ENCODE assay signal across 15 cellular contexts in the genomic region with DNA sequence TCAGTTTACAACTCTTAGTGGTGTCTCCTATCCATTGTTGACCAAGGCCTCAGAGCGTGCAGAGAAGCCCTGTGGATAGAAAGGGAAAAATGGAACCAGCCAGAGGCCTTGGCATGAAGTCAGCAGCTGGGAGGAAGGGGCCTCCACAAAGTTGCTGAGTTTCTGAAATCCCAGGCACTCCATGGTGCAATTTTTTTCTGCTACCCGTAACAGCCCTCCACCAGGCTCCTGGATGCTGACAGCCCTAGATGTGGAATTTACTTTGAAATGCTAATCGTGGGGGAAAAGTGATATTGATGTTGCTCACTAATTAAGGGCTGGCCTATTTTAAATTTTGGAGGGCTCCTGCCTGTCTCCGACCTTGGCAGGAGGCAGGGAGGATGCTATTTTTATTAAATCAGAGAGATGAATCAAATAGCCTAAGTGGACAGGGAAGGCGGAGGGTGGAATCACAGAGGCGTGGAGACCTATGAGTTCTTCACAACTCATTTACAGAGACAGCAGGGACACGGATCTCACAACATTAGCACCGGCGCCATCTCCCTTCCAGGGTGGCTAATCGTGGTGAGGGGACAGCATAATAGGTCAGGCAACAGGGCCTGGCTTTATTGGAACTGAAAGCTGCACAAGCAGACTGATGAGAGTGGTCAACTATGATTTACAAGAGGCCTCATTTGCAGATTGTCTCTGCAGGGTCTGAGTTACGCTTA.
DNase-seq lines count a peak whose midpoint lies in the region; TF ChIP-seq lines count a peak whose summit lies in the region.
"Had no signal": no experiment of that assay in that cellular context is flagged by ENCODE, and none has a peak within 500 bp of the region (broad histone marks: within the 10 kb centered on the region; RNA-seq: fewer than 3 reads in every experiment).

No MANE protein-coding gene starts in this region.

- H3K27ac ChIP-seq in ectodermal cell (ENCODE audit: insufficient read depth, low read depth, low read length, poor library complexity, severe bottlenecking) (peak overlapping the region; percentile 1), mesodermal cell (ENCODE audit: low read depth, low read length, severe bottlenecking) (peak overlapping the region; percentile 52), adrenal gland (no peak overlapping the region)
- H3K27ac ChIP-seq: BLaER1 treated with 17β-estradiol and CSF1 and Interleukin-3, amounts not matched to agents 10 nM and 100 nM; GM23248 had no signal

- no peaks in the 10 kb centered on the region for H3K9me3 ChIP-seq in ectodermal cell (ENCODE audit: control insufficient read depth, low read length)
- H3K9me3 ChIP-seq in mesodermal cell (ENCODE audit: control insufficient read depth, low read length), result no peaks in the 10 kb centered on the region
- H3K9me3 ChIP-seq in adrenal gland (replicated peaks in 1 of 3), result no peaks in the 10 kb centered on the region
- H3K9me3 ChIP-seq: BLaER1 treated with 17β-estradiol and CSF1 and Interleukin-3, amounts not matched to agents 10 nM and 100 nM had no signal

- no peaks in the 10 kb centered on the region for H3K36me3 Mint-ChIP-seq in type B pancreatic cell

- DNase-seq in NCI-H2227 treated with DMSO at 0.1 percent for 48 hours (lab: John Stamatoyannopoulos, UW), result peak; percentile 27
- no peak for DNase-seq in type B pancreatic cell (ENCODE audit: extremely low spot score, unreplicated experiment)
- DNase-seq in NK-92 treated with Interleukin-12 subunit alpha and Interleukin-12 subunit beta, amount 100 ng/mL, for 24 hours (lab: John Stamatoyannopoulos, UW), result no peak
- no peak for DNase-seq in activated CD4-positive, alpha-beta T cell treated with anti-CD3 and anti-CD28 coated beads for 1 hour
- DNase-seq in adrenal gland, result no peak
- DNase-seq: ACHN; Calu3; CD4-positive, alpha-beta T cell; DMS 273 treated with DMSO at 0.1 percent for 48 hours; GM23248; IMR-90 had no signal

- H3K4me1 Mint-ChIP-seq in type B pancreatic cell (ENCODE audit: unreplicated experiment), result peaks cover 18% of the 10 kb centered on the region

- H3K4me1 ChIP-seq in ectodermal cell (ENCODE audit: control insufficient read depth, insufficient read depth, low read length) (peaks cover 29% of the 10 kb centered on the region), mesodermal cell (ENCODE audit: control insufficient read depth, insufficient read depth, low read length, poor library complexity, severe bottlenecking) (peaks cover 3% of the 10 kb centered on the region), adrenal gland (replicated peaks in 1 of 2) (no peaks in the 10 kb centered on the region)

- no peak for TF ChIP-seq CTCF in type B pancreatic cell (conservative IDR thresholded peaks at IDR 0.05)
- TF ChIP-seq CTCF in adrenal gland (IDR thresholded peaks at IDR 0.05), result no peak

- no peak for TF ChIP-seq POLR2A in adrenal gland (IDR thresholded peaks at IDR 0.05)

- H3K27me3 ChIP-seq in ectodermal cell (ENCODE audit: control insufficient read depth, insufficient read depth, low read length, poor library complexity, severe bottlenecking) (no peaks in the 10 kb centered on the region), adrenal gland (peaks cover 9% of the 10 kb centered on the region)
- H3K27me3 ChIP-seq: BLaER1 treated with 17β-estradiol and CSF1 and Interleukin-3, amounts not matched to agents 10 nM and 100 nM had no signal

- H3K4me3 ChIP-seq in ectodermal cell (ENCODE audit: insufficient read depth, low read depth, low read length), result no peak overlapping the region
- no peak overlapping the region for H3K4me3 ChIP-seq in mesodermal cell (ENCODE audit: extremely low read depth, insufficient read depth, low read length, poor library complexity, severe bottlenecking)
- H3K4me3 ChIP-seq in adrenal gland, result no peak overlapping the region
- H3K4me3 ChIP-seq: BLaER1 treated with 17β-estradiol and CSF1 and Interleukin-3, amounts not matched to agents 10 nM and 100 nM; GM12878; GM23248 had no signal

- H3K27me3 Mint-ChIP-seq in type B pancreatic cell, result peaks cover 27% of the 10 kb centered on the region

- H3K27ac Mint-ChIP-seq in type B pancreatic cell, result peak overlapping the region; percentile 27
- H3K27ac Mint-ChIP-seq: CD4-positive, alpha-beta T cell had no signal

- H3K4me3 Mint-ChIP-seq in type B pancreatic cell, result no peak overlapping the region
- H3K4me3 Mint-ChIP-seq: CD4-positive, alpha-beta T cell had no signal

- intact Hi-C loops in adrenal gland (cut with DNase I), result no loop called here

- no peaks in the 10 kb centered on the region for H3K9me3 Mint-ChIP-seq in type B pancreatic cell
- H3K9me3 Mint-ChIP-seq: CD4-positive, alpha-beta T cell had no signal

- WGBS in ectodermal cell, 2 experiments, result 71 to 72% methylated on average over 10 to 11 of the region's 11 CpGs
- WGBS in mesodermal cell (ENCODE audit: insufficient coverage in 2 of 2), 2 experiments, result 53 to 60% methylated on average over 8 of the region's 11 CpGs
- 58 to 65% (median 61%) methylated on average over 10 to 11 of the region's 11 CpGs for WGBS in adrenal gland, 4 donors

- H3K36me3 ChIP-seq in ectodermal cell (ENCODE audit: control insufficient read depth, insufficient read depth, low read length), result no peaks in the 10 kb centered on the region
- no peaks in the 10 kb centered on the region for H3K36me3 ChIP-seq in mesodermal cell (ENCODE audit: control insufficient read depth, insufficient read depth, low read length)
- no peaks in the 10 kb centered on the region for H3K36me3 ChIP-seq in adrenal gland (replicated peaks in 1 of 2)
- H3K36me3 ChIP-seq: BLaER1 treated with 17β-estradiol and CSF1 and Interleukin-3, amounts not matched to agents 10 nM and 100 nM had no signal

Comparison
In these comparisons a context has a peak if more than half of its experiments do, and no peak if none do; other contexts are left out.
1. H3K27ac ChIP-seq: peak in ectodermal cell (single experiment) and mesodermal cell (single experiment); none in adrenal gland (0 of 5).